In the genomic region with DNA sequence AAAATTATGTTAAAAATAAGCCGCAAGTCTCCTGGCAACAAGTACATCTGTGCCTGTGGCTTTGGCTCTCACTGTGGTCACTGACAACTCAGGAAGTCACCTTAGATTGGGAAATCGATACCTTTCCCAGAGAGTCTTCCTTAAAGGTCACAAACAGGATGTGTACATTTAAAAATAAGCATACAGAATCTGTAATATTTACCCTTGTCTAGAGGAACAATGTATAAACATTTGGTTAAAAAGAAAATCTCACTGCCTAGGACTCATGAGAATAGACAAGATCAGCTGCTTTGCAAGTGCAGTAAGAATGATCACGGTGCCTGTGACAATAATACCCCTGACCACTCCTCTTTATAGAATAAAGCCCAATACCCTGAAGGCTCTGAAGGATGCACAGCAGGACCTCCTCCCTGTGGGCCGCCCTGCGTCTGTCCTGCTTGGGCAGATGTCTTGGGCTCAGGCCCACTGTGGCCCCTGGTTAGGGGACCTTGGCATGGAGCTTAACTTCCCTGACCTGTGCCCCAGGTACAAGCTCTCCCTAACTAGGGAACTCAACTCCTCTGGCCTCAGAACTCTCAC, we compare ENCODE assay signal across 1 cellular context.
A peak's percentile ranks its signal among the peaks of the same experiment; 100 is the strongest.
TF ChIP-seq lines count a peak whose summit lies in the region.

No MANE protein-coding gene starts in this region.

TF ChIP-seq in HepG2, 621 proteins besides CTCF, POLR2A, EP300 and RAD21 (continued from another document and continues in another):
- TF ChIP-seq, protein P1, sequence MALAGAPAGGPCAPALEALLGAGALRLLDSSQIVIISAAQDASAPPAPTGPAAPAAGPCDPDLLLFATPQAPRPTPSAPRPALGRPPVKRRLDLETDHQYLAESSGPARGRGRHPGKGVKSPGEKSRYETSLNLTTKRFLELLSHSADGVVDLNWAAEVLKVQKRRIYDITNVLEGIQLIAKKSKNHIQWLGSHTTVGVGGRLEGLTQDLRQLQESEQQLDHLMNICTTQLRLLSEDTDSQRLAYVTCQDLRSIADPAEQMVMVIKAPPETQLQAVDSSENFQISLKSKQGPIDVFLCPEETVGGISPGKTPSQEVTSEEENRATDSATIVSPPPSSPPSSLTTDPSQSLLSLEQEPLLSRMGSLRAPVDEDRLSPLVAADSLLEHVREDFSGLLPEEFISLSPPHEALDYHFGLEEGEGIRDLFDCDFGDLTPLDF (CRISPR knock-in tag; IDR thresholded peaks at IDR 0.05), result no peak
- TF ChIP-seq ZNF7 (CRISPR knock-in tag; IDR thresholded peaks at IDR 0.05), result no peak
- TF ChIP-seq, protein P2, sequence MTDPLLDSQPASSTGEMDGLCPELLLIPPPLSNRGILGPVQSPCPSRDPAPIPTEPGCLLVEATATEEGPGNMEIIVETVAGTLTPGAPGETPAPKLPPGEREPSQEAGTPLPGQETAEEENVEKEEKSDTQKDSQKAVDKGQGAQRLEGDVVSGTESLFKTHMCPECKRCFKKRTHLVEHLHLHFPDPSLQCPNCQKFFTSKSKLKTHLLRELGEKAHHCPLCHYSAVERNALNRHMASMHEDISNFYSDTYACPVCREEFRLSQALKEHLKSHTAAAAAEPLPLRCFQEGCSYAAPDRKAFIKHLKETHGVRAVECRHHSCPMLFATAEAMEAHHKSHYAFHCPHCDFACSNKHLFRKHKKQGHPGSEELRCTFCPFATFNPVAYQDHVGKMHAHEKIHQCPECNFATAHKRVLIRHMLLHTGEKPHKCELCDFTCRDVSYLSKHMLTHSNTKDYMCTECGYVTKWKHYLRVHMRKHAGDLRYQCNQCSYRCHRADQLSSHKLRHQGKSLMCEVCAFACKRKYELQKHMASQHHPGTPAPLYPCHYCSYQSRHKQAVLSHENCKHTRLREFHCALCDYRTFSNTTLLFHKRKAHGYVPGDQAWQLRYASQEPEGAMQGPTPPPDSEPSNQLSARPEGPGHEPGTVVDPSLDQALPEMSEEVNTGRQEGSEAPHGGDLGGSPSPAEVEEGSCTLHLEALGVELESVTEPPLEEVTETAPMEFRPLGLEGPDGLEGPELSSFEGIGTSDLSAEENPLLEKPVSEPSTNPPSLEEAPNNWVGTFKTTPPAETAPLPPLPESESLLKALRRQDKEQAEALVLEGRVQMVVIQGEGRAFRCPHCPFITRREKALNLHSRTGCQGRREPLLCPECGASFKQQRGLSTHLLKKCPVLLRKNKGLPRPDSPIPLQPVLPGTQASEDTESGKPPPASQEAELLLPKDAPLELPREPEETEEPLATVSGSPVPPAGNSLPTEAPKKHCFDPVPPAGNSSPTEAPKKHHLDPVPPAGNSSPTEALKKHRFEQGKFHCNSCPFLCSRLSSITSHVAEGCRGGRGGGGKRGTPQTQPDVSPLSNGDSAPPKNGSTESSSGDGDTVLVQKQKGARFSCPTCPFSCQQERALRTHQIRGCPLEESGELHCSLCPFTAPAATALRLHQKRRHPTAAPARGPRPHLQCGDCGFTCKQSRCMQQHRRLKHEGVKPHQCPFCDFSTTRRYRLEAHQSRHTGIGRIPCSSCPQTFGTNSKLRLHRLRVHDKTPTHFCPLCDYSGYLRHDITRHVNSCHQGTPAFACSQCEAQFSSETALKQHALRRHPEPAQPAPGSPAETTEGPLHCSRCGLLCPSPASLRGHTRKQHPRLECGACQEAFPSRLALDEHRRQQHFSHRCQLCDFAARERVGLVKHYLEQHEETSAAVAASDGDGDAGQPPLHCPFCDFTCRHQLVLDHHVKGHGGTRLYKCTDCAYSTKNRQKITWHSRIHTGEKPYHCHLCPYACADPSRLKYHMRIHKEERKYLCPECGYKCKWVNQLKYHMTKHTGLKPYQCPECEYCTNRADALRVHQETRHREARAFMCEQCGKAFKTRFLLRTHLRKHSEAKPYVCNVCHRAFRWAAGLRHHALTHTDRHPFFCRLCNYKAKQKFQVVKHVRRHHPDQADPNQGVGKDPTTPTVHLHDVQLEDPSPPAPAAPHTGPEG (CRISPR knock-in tag; IDR thresholded peaks at IDR 0.05), result no peak
- TF ChIP-seq, protein P3, sequence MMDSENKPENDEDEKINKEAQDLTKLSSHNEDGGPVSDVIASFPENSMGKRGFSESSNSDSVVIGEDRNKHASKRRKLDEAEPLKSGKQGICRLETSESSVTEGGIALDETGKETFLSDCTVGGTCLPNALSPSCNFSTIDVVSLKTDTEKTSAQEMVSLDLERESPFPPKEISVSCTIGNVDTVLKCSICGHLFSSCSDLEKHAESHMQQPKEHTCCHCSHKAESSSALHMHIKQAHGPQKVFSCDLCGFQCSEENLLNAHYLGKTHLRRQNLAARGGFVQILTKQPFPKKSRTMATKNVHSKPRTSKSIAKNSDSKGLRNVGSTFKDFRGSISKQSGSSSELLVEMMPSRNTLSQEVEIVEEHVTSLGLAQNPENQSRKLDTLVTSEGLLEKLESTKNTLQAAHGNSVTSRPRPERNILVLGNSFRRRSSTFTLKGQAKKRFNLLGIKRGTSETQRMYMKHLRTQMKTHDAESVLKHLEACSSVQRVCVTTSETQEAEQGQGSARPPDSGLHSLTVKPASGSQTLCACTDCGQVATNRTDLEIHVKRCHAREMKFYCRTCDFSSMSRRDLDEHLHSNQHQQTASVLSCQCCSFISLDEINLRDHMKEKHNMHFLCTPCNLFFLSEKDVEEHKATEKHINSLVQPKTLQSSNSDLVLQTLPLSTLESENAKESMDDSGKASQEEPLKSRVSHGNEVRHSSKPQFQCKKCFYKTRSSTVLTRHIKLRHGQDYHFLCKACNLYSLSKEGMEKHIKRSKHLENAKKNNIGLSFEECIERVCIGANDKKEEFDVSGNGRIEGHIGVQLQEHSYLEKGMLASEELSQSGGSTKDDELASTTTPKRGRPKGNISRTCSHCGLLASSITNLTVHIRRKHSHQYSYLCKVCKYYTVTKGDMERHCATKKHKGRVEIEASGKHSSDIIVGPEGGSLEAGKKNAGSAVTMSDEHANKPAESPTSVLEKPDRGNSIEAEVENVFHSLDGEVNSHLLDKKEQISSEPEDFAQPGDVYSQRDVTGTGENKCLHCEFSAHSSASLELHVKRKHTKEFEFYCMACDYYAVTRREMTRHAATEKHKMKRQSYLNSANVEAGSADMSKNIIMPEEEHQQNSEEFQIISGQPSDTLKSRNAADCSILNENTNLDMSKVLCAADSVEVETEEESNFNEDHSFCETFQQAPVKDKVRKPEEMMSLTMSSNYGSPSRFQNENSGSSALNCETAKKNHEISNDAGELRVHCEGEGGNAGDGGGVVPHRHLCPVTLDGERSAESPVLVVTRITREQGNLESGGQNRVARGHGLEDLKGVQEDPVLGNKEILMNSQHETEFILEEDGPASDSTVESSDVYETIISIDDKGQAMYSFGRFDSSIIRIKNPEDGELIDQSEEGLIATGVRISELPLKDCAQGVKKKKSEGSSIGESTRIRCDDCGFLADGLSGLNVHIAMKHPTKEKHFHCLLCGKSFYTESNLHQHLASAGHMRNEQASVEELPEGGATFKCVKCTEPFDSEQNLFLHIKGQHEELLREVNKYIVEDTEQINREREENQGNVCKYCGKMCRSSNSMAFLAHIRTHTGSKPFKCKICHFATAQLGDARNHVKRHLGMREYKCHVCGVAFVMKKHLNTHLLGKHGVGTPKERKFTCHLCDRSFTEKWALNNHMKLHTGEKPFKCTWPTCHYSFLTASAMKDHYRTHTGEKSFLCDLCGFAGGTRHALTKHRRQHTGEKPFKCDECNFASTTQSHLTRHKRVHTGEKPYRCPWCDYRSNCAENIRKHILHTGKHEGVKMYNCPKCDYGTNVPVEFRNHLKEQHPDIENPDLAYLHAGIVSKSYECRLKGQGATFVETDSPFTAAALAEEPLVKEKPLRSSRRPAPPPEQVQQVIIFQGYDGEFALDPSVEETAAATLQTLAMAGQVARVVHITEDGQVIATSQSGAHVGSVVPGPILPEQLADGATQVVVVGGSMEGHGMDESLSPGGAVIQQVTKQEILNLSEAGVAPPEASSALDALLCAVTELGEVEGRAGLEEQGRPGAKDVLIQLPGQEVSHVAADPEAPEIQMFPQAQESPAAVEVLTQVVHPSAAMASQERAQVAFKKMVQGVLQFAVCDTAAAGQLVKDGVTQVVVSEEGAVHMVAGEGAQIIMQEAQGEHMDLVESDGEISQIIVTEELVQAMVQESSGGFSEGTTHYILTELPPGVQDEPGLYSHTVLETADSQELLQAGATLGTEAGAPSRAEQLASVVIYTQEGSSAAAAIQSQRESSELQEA (CRISPR knock-in tag; IDR thresholded peaks at IDR 0.05; ENCODE audit: not compliant biosample characterization), result no peak
- TF ChIP-seq PPARG (CRISPR knock-in tag; conservative IDR thresholded peaks at IDR 0.05), result 0 out of 2 replicates have a peak, but pooled peaks have one; percentile 31
- TF ChIP-seq SIN3A (IDR thresholded peaks at IDR 0.05; ENCODE audit: borderline replicate concordance, low read depth, low read length), result no peak
- TF ChIP-seq FOXP1 (IDR thresholded peaks at IDR 0.05), result no peak
- peak; percentile 94 for TF ChIP-seq FOXP1 (CRISPR knock-in tag; IDR thresholded peaks at IDR 0.05)
- TF ChIP-seq HDAC6 (IDR thresholded peaks at IDR 0.05; ENCODE audit: low read depth, low read length), result no peak
- peak; percentile 90 for TF ChIP-seq FOXA3 (CRISPR knock-in tag; IDR thresholded peaks at IDR 0.05)
- TF ChIP-seq ZNF225 (CRISPR knock-in tag; IDR thresholded peaks at IDR 0.05), result no peak
- 0 out of 2 replicates have a peak, but pooled peaks have one; percentile 19 for TF ChIP-seq ZFX (CRISPR knock-in tag; IDR thresholded peaks at IDR 0.05; ENCODE audit: low read depth)
- TF ChIP-seq IRF2 (CRISPR knock-in tag; IDR thresholded peaks at IDR 0.05), result peak; percentile 24; the same call in 1 of the 2 replicates
- TF ChIP-seq PHF8 (CRISPR knock-in tag; IDR thresholded peaks at IDR 0.05), result no peak
- no peak for TF ChIP-seq ZNF12 (CRISPR knock-in tag; IDR thresholded peaks at IDR 0.05)
- no peak for TF ChIP-seq ZNF589 (CRISPR knock-in tag; conservative IDR thresholded peaks at IDR 0.05)
- TF ChIP-seq ZNF350 (CRISPR knock-in tag; IDR thresholded peaks at IDR 0.05; ENCODE audit: borderline replicate concordance, low read depth), result 0 out of 2 replicates have a peak, but pooled peaks have one; percentile 39
- TF ChIP-seq HNRNPLL (IDR thresholded peaks at IDR 0.05; ENCODE audit: low read depth, low read length, poor library complexity, severe bottlenecking), result no peak
- TF ChIP-seq, protein P4, sequence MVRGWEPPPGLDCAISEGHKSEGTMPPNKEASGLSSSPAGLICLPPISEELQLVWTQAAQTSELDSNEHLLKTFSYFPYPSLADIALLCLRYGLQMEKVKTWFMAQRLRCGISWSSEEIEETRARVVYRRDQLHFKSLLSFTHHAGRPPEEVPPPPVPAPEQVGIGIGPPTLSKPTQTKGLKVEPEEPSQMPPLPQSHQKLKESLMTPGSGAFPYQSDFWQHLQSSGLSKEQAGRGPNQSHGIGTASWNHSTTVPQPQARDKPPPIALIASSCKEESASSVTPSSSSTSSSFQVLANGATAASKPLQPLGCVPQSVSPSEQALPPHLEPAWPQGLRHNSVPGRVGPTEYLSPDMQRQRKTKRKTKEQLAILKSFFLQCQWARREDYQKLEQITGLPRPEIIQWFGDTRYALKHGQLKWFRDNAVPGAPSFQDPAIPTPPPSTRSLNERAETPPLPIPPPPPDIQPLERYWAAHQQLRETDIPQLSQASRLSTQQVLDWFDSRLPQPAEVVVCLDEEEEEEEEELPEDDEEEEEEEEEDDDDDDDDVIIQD (CRISPR knock-in tag; IDR thresholded peaks at IDR 0.05; ENCODE audit: low read depth), result peak; percentile 28; the same call in 1 of the 2 replicates
- TF ChIP-seq, protein P5, sequence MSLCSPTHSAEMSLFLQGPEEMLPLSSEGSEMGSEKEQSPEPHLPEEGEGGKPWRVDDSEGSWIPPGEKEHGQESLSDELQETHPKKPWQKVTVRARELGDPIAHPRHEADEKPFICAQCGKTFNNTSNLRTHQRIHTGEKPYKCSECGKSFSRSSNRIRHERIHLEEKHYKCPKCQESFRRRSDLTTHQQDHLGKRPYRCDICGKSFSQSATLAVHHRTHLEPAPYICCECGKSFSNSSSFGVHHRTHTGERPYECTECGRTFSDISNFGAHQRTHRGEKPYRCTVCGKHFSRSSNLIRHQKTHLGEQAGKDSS (CRISPR knock-in tag; IDR thresholded peaks at IDR 0.05; ENCODE audit: borderline replicate concordance, low read depth), result 0 out of 2 replicates have a peak, but pooled peaks have one; percentile 20
- TF ChIP-seq, protein P6, sequence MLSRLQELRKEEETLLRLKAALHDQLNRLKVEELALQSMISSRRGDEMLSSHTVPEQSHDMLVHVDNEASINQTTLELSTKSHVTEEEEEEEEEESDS (CRISPR knock-in tag; IDR thresholded peaks at IDR 0.05; ENCODE audit: borderline replicate concordance), result no peak
- TF ChIP-seq KLF13 (CRISPR knock-in tag; IDR thresholded peaks at IDR 0.05), result no peak
- TF ChIP-seq, protein P7, sequence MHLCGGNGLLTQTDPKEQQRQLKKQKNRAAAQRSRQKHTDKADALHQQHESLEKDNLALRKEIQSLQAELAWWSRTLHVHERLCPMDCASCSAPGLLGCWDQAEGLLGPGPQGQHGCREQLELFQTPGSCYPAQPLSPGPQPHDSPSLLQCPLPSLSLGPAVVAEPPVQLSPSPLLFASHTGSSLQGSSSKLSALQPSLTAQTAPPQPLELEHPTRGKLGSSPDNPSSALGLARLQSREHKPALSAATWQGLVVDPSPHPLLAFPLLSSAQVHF (CRISPR knock-in tag; IDR thresholded peaks at IDR 0.05), result no peak
- TF ChIP-seq SKI (IDR thresholded peaks at IDR 0.05; ENCODE audit: partially characterized antibody), result peak; percentile 25
- TF ChIP-seq KMT2B (CRISPR knock-in tag; IDR thresholded peaks at IDR 0.05), result no peak
- TF ChIP-seq HOXA5 (CRISPR knock-in tag; IDR thresholded peaks at IDR 0.05), result no peak
- TF ChIP-seq, protein P8, sequence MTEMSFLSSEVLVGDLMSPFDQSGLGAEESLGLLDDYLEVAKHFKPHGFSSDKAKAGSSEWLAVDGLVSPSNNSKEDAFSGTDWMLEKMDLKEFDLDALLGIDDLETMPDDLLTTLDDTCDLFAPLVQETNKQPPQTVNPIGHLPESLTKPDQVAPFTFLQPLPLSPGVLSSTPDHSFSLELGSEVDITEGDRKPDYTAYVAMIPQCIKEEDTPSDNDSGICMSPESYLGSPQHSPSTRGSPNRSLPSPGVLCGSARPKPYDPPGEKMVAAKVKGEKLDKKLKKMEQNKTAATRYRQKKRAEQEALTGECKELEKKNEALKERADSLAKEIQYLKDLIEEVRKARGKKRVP (CRISPR knock-in tag; IDR thresholded peaks at IDR 0.05), result no peak
- TF ChIP-seq ZNF878 (CRISPR knock-in tag; IDR thresholded peaks at IDR 0.05), result no peak
- TF ChIP-seq, protein P9, sequence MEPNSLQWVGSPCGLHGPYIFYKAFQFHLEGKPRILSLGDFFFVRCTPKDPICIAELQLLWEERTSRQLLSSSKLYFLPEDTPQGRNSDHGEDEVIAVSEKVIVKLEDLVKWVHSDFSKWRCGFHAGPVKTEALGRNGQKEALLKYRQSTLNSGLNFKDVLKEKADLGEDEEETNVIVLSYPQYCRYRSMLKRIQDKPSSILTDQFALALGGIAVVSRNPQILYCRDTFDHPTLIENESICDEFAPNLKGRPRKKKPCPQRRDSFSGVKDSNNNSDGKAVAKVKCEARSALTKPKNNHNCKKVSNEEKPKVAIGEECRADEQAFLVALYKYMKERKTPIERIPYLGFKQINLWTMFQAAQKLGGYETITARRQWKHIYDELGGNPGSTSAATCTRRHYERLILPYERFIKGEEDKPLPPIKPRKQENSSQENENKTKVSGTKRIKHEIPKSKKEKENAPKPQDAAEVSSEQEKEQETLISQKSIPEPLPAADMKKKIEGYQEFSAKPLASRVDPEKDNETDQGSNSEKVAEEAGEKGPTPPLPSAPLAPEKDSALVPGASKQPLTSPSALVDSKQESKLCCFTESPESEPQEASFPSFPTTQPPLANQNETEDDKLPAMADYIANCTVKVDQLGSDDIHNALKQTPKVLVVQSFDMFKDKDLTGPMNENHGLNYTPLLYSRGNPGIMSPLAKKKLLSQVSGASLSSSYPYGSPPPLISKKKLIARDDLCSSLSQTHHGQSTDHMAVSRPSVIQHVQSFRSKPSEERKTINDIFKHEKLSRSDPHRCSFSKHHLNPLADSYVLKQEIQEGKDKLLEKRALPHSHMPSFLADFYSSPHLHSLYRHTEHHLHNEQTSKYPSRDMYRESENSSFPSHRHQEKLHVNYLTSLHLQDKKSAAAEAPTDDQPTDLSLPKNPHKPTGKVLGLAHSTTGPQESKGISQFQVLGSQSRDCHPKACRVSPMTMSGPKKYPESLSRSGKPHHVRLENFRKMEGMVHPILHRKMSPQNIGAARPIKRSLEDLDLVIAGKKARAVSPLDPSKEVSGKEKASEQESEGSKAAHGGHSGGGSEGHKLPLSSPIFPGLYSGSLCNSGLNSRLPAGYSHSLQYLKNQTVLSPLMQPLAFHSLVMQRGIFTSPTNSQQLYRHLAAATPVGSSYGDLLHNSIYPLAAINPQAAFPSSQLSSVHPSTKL (CRISPR knock-in tag; IDR thresholded peaks at IDR 0.05), result peak; percentile 93
